Comparison of ENCODE assay signal across 8 cellular contexts in the genomic region with DNA sequence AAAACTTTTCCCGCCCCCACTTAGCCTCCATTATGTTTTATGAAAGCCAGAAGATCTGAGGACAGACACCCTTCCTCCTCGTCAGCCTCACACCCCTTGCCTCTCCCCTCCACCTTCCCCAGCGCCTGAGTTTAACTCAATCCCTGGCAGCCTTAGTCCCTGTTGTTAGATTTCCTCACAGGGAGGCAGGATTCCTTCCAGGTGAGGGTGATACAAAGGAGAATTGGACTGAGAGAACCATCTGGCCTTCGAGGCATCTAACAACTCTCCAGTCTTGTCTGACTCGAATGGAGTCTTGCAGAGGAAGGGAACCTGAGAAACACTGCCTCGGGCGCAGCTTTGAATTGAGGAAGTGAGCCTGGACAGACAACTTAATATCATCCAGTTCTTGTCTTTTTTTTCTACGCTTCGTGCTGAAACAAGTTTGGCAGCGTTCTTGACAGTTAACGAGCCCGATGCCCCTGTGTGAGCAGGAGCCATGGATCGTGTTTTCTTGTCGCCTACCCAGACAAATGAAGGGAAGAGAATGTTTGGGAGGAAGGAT. TPM values are rescaled to one million over a fixed set of nuclear protein-coding genes. Genes with fewer than 3 reads are reported as not detected.
DNase-seq lines count a peak whose midpoint lies in the region; ATAC-seq and TF ChIP-seq lines count a peak whose summit lies in the region.

No MANE protein-coding gene starts in this region.

- no peak for TF ChIP-seq RAD21 in HCT116 (IDR thresholded peaks at IDR 0.05; ENCODE audit: low read depth)

- peak overlapping the region; percentile 90 for H3K27ac Mint-ChIP-seq in CD8-positive, alpha-beta T cell

- peaks cover 14% of the 10 kb centered on the region for H3K36me3 Mint-ChIP-seq in CD8-positive, alpha-beta T cell

- H3K27me3 Mint-ChIP-seq in CD8-positive, alpha-beta T cell (ENCODE audit: low read depth) = no peaks in the 10 kb centered on the region

- no peaks in the 10 kb centered on the region for H4K20me1 ChIP-seq in HCT116 (ENCODE audit: insufficient read depth)

- H3K36me3 ChIP-seq in CD8-positive, alpha-beta T cell (ENCODE audit: insufficient read depth, low read length) = no peaks in the 10 kb centered on the region
- H3K36me3 ChIP-seq in HCT116 (ENCODE audit: control insufficient read depth in 1 of 2, insufficient read depth in 2 of 2, low read length in 2 of 2) (no peaks in the 10 kb centered on the region; a peak in 1 of 4 replicates), parathyroid adenoma (ENCODE audit: control insufficient read depth, insufficient read depth, low read length) (no peaks in the 10 kb centered on the region)

- BruUV-seq in HCT116 (replicated peaks; lab: Mats Ljungman, UMichigan) = TSS peak; percentile 89

- POLR2A ChIA-PET in CD8-positive, alpha-beta T cell (lab: Charles Lee) = interaction anchor here (0.9 to 1.7 kb wide), 6 partner anchors 8 to 462 kb away, joined by 3 to 10 read pairs (median 4); partner anchors contain the start of genes ALDOA, DCTPP1 and ZNF764
- POLR2A ChIA-PET in HCT116 (lab: Charles Lee) = interaction anchor here (0.6 to 1.3 kb wide), 6 partner anchors 8 to 98 kb away, joined by 3 to 6 read pairs (median 3); partner anchors contain the start of genes DCTPP1 and ZNF764

- no peak for TF ChIP-seq POLR2A in HCT116 (IDR thresholded peaks at IDR 0.05; ENCODE audit: borderline replicate concordance, extremely low read depth, insufficient read depth, insufficient read length)

- H3K9me3 Mint-ChIP-seq in CD8-positive, alpha-beta T cell = no peaks in the 10 kb centered on the region

- no peaks in the 10 kb centered on the region for H3K9me3 ChIP-seq in CD8-positive, alpha-beta T cell (ENCODE audit: low read length)
- H3K9me3 ChIP-seq in HCT116 (ENCODE audit: control insufficient read depth in 1 of 2, insufficient read depth in 1 of 2, low read depth in 1 of 2, low read length in 2 of 2) (no peaks in the 10 kb centered on the region), parathyroid adenoma (ENCODE audit: control insufficient read depth, low read length) (no peaks in the 10 kb centered on the region)

- peak overlapping the region; percentile 59 for H3K27ac ChIP-seq in CD8-positive, alpha-beta T cell (ENCODE audit: low read depth, low read length)
- H3K27ac ChIP-seq in HCT116 (ENCODE audit: low read depth, low read length) = peak overlapping the region; percentile 51
- peak overlapping the region; percentile 100 for H3K27ac ChIP-seq in parathyroid adenoma

- H3K27me3 ChIP-seq in CD8-positive, alpha-beta T cell (ENCODE audit: insufficient read depth, low read length) = no peaks in the 10 kb centered on the region
- H3K27me3 ChIP-seq in HCT116 (ENCODE audit: insufficient read depth, low read length) (no peaks in the 10 kb centered on the region), parathyroid adenoma (ENCODE audit: control insufficient read depth, insufficient read depth, low read length) (no peaks in the 10 kb centered on the region)

- RAD21 ChIA-PET in HCT116 (lab: Charles Lee; ENCODE audit: low non-redundant PET in 1 of 2, low total read pairs in 2 of 2, uncharacterized antibody in 2 of 2, unreplicated experiment in 2 of 2) = no interaction called here

- peak overlapping the region; percentile 87 for H3K4me3 Mint-ChIP-seq in CD8-positive, alpha-beta T cell

- TF ChIP-seq CTCF in CD8-positive, alpha-beta T cell (IDR thresholded peaks at IDR 0.05) = no peak
- TF ChIP-seq CTCF in HCT116 (IDR thresholded peaks at IDR 0.05 in 2 of 3, conservative IDR thresholded peaks at IDR 0.05 in 1 of 3; ENCODE audit: borderline replicate concordance in 1 of 3, insufficient read depth in 1 of 3, low read depth in 2 of 3, low read length in 2 of 3) = 0 out of 6 replicates have a peak, but pooled peaks of 1 of the 3 experiments have one; percentile 5
- TF ChIP-seq CTCF in parathyroid adenoma (IDR thresholded peaks at IDR 0.05) = no peak

- no peaks in the 10 kb centered on the region for H3K9me2 ChIP-seq in HCT116 (ENCODE audit: insufficient read depth)

- peak in 1 of 7 experiments; percentile 25 for DNase-seq in CD8-positive, alpha-beta T cell
- DNase-seq in HCT116 (ENCODE audit: low read depth, low spot score) = no peak
- peak; percentile 85 for DNase-seq in SKM-1 treated with dmso at 0.1 percent for 144 hours (lab: John Stamatoyannopoulos, UW; ENCODE audit: unreplicated experiment)
- DNase-seq in effector CD4-positive, alpha-beta T cell = no peak
- DNase-seq in NCI-H187 (lab: John Stamatoyannopoulos, UW) = no peak

- intact Hi-C loops in CD8-positive, alpha-beta T cell (cut with DNase I, micrococcal nuclease) = loop anchor here (1.0 to 2.0 kb wide), 7 partner anchors 8 to 131 kb away; partner anchors contain the start of genes FBRS (in 2 of the 2), DCTPP1 (in 1 of the 2), SEPHS2 (in 1 of the 2) and ZNF688 (in 1 of the 2)
- intact Hi-C loops in HCT116 (cut with micrococcal nuclease) = loop anchor here (5.0 kb wide), 1 partner anchor 95 kb away; the partner anchor contains the start of gene DCTPP1

- no peak overlapping the region for H2AFZ ChIP-seq in HCT116 (ENCODE audit: low read depth, low read length, poor library complexity, severe bottlenecking)
- peak overlapping the region; percentile 99 for H2AFZ ChIP-seq in parathyroid adenoma

- peaks cover 24% of the 10 kb centered on the region for H3K4me1 Mint-ChIP-seq in CD8-positive, alpha-beta T cell (ENCODE audit: low read depth)

- H3K79me2 ChIP-seq in HCT116 (ENCODE audit: insufficient read depth, low read length) (peaks cover 12% of the 10 kb centered on the region), parathyroid adenoma (peaks cover 5% of the 10 kb centered on the region)

- peak overlapping the region; percentile 75 for H3K4me3 ChIP-seq in CD8-positive, alpha-beta T cell (ENCODE audit: low read depth, low read length)
- H3K4me3 ChIP-seq in HCT116 (replicated peaks in 1 of 2; ENCODE audit: low read depth in 1 of 2, low read length in 2 of 2) (peak overlapping the region; percentile 69 to 77), parathyroid adenoma (ENCODE audit: low read depth, low read length) (peak overlapping the region; percentile 97)

- ATAC-seq in CD8-positive, alpha-beta T cell = no peak
- ATAC-seq in HCT116 (no peak), esophagus mucosa (peak; percentile 43), GM18870 (IDR thresholded peaks at IDR 0.05; ENCODE audit: unreplicated experiment) (no peak)

- CTCF ChIA-PET in CD8-positive, alpha-beta T cell (lab: Charles Lee) = interaction anchor here (1.2 to 1.4 kb wide), 5 partner anchors 9 to 98 kb away, joined by 3 to 6 read pairs (median 4); partner anchors contain the start of genes DCTPP1 and ZNF764
- CTCF ChIA-PET in HCT116 (lab: Charles Lee) = interaction anchor here (0.8 to 0.9 kb wide), 2 partner anchors 8 to 31 kb away, joined by 3 to 6 read pairs; partner anchors contain the start of gene ZNF764

- H3K4me1 ChIP-seq in CD8-positive, alpha-beta T cell (ENCODE audit: insufficient read depth, low read length) = peaks cover 12% of the 10 kb centered on the region
- H3K4me1 ChIP-seq in HCT116 (ENCODE audit: control insufficient read depth in 1 of 2, insufficient read depth in 2 of 2, low read length in 2 of 2) (peaks cover 7 to 23% of the 10 kb centered on the region in 2 experiments), parathyroid adenoma (peaks cover 8% of the 10 kb centered on the region)

- peak overlapping the region; percentile 91 for H3K9ac ChIP-seq in HCT116 (ENCODE audit: low read length)
- H3K9ac ChIP-seq in parathyroid adenoma = no peak overlapping the region

- H3K4me2 ChIP-seq in HCT116 (ENCODE audit: low read length) = peak overlapping the region; percentile 84
- peak overlapping the region; percentile 76 for H3K4me2 ChIP-seq in parathyroid adenoma (ENCODE audit: low read length)

TF ChIP-seq in HCT116, 20 proteins besides CTCF, POLR2A, EP300 and RAD21:
- TF ChIP-seq TCF7L2 (IDR thresholded peaks at IDR 0.05; ENCODE audit: borderline replicate concordance, extremely low read depth, insufficient read depth, insufficient read length) (no peak), SIN3A (IDR thresholded peaks at IDR 0.05; ENCODE audit: low read depth) (no peak), POLR2AphosphoS5 (IDR thresholded peaks at IDR 0.05; ENCODE audit: low read depth, low read length) (no peak), ZNF274 (IDR thresholded peaks at IDR 0.05; ENCODE audit: low read depth, low read length) (no peak), EZH2phosphoT487 (IDR thresholded peaks at IDR 0.05; ENCODE audit: borderline replicate concordance) (no peak), ZFX (IDR thresholded peaks at IDR 0.05) (no peak), EGR1 (IDR thresholded peaks at IDR 0.05; ENCODE audit: low read depth) (no peak), YY1 (IDR thresholded peaks at IDR 0.05; ENCODE audit: extremely low read depth, insufficient replicate concordance, low read depth, low read length) (no peak), FOSL1 (IDR thresholded peaks at IDR 0.05; ENCODE audit: low read depth) (no peak), JUND (IDR thresholded peaks at IDR 0.05) (no peak)

RNA-seq across cellular contexts. Expression of gene ZNF768, which starts 1.3 kb away (rescaled TPM):
- total RNA-seq in CD8-positive, alpha-beta T cell = 1 to 10 TPM; 2.6 to 2.8 TPM
- total RNA-seq in HCT116 (2021; ENCODE audit: unreplicated experiment) = 48.8 TPM
- 47.0 and 49.7 TPM in 2 replicates for polyA plus RNA-seq in HCT116 (2012)
- 11.7 TPM for total RNA-seq in esophagus mucosa

RNA-seq across cellular contexts. Expression of gene ZNF747, which starts 7.0 kb away (rescaled TPM):
- total RNA-seq in CD8-positive, alpha-beta T cell = 1 to 10 TPM; 6.2 to 6.3 TPM
- total RNA-seq in HCT116 (2021; ENCODE audit: unreplicated experiment) (2.1 TPM), esophagus mucosa (4.7 TPM)
- 0.67 and 1.6 TPM in 2 replicates for polyA plus RNA-seq in HCT116 (2012)

RNA-seq across cellular contexts. Expression of gene ZNF764, which starts 30.5 kb away (rescaled TPM):
- 10 to 100 TPM; 15.0 to 15.6 TPM for total RNA-seq in CD8-positive, alpha-beta T cell
- total RNA-seq in HCT116 (2021; ENCODE audit: unreplicated experiment) (9.1 TPM), esophagus mucosa (3.0 TPM)
- 2.5 and 4.0 TPM in 2 replicates for polyA plus RNA-seq in HCT116 (2012)

RNA-seq across cellular contexts. Expression of gene ZNF688, which starts 43.8 kb away (rescaled TPM):
- total RNA-seq in CD8-positive, alpha-beta T cell = 1 to 10 TPM; 6.1 to 7.1 TPM
- total RNA-seq in HCT116 (2021; ENCODE audit: unreplicated experiment) (3.6 TPM), esophagus mucosa (9.7 TPM)
- polyA plus RNA-seq in HCT116 (2012) = 1.8 and 2.3 TPM in 2 replicates

RNA-seq across cellular contexts. Expression of gene ITGAL, which starts 55.2 kb away (rescaled TPM):
- 100 to 1,000 TPM; 187 to 218 TPM for total RNA-seq in CD8-positive, alpha-beta T cell
- total RNA-seq in HCT116 (2021; ENCODE audit: unreplicated experiment) (1.4 TPM), esophagus mucosa (2.0 TPM)
- polyA plus RNA-seq in HCT116 (2012) = 0.03 and 0.26 TPM in 2 replicates
